In the genomic region with DNA sequence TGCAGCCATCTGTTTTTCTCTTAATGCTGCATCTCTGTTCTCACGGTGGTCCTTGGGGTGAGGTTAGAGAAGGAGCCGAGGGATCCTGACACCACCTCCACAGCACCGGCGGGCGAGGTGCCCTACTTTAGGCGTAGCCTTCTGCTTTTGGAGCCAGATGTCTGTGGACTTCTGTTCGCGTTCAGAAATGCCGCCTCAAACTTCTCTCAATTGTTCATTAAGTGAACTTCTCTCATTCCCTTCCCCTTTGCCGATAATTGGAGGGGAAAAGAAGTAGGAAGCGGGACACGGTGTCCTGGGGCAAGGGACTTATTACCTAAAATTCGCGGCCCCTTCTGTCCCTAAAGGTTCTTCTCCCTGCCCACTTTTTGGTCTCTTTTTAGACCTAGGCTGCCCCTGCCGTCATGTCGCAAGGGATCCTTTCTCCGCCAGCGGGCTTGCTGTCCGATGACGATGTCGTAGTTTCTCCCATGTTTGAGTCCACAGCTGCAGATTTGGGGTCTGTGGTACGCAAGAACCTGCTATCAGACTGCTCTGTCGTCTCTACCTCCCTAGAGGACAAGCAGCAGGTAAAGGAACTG, we compare ENCODE assay signal across 1 cellular context.
TF ChIP-seq lines count a peak whose summit lies in the region.

No MANE protein-coding gene starts in this region.

TF ChIP-seq in H1, 55 proteins besides CTCF, POLR2A, EP300 and RAD21:
- TF ChIP-seq PHF8 (conservative IDR thresholded peaks at IDR 0.05; ENCODE audit: low read depth, low read length) (0 out of 2 replicates have a peak, but pooled peaks have one; percentile 76), EZH2 (IDR thresholded peaks at IDR 0.05; ENCODE audit: low read depth, low read length, severe bottlenecking) (no peak), HDAC2 (IDR thresholded peaks at IDR 0.05; ENCODE audit: borderline replicate concordance in 1 of 2, low read depth in 2 of 2, low read length in 2 of 2) (peak in 1 of 2 experiments; percentile 36; a peak in 1 of 4 replicates), CBX5 (IDR thresholded peaks at IDR 0.05; ENCODE audit: low read depth, low read length) (no peak), SAP30 (IDR thresholded peaks at IDR 0.05; ENCODE audit: insufficient read depth, insufficient replicate concordance, low read length) (peak; percentile 45), KDM4A (IDR thresholded peaks at IDR 0.05; ENCODE audit: low read depth, low read length, severe bottlenecking) (peak; percentile 11), SIN3A (conservative IDR thresholded peaks at IDR 0.05 in 1 of 2, IDR thresholded peaks at IDR 0.05 in 1 of 2; ENCODE audit: low read depth in 1 of 2, low read length in 2 of 2) (peak in 1 of 2 experiments; percentile 5; a peak in 2 of 4 replicates)
